ENCODE assay signal across 9 cellular contexts in the genomic region with DNA sequence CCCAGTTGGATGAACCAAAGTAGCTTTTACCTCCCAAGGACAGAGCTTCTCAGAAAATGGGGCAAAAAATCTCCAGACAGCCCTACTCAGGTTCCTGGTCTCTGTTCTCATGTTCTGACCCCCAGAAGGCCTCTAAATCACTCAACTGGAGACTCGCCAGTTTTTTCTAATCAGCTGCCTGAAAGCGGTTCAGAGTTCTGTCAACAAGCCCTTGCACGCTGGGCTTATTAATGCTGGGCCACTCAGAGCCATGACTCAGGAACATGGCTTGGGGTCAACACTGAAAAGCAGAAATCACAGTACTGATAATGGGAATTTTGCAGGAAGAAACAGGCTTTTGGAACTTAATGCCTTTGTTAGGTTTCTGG. TPM values are rescaled to one million over a fixed set of nuclear protein-coding genes. Genes with fewer than 3 reads are reported as not detected.
DNase-seq lines count a peak whose midpoint lies in the region; ATAC-seq and TF ChIP-seq lines count a peak whose summit lies in the region.
"Had no signal": no experiment of that assay in that cellular context is flagged by ENCODE, and none has a peak within 500 bp of the region (broad histone marks: within the 10 kb centered on the region; RNA-seq: fewer than 3 reads in every experiment).

No MANE protein-coding gene starts in this region.

- intact Hi-C loops in Calu3 (cut with micrococcal nuclease; ENCODE audit: unreplicated experiment) (no loop called here), breast epithelium (cut with DNase I; ENCODE audit: low total_unique reads) (no loop called here)
- intact Hi-C loops in naive thymus-derived CD4-positive, alpha-beta T cell (cut with micrococcal nuclease), result no loop called here

- H3K4me1 ChIP-seq in breast epithelium, result no peaks in the 10 kb centered on the region
- peaks cover 0 to 6% of the 10 kb centered on the region in 2 donors for H3K4me1 ChIP-seq in naive thymus-derived CD4-positive, alpha-beta T cell (ENCODE audit: control insufficient read depth in 2 of 2, insufficient read depth in 2 of 2, low read length in 2 of 2)

- CTCF ChIA-PET in Calu3 (lab: Charles Lee), result interaction anchor here (0.6 to 1.8 kb wide), 7 partner anchors 32 to 333 kb away, joined by 3 to 6 read pairs (median 5); no protein-coding TSS in a partner anchor
- CTCF ChIA-PET in naive thymus-derived CD4-positive, alpha-beta T cell (lab: Charles Lee), result interaction anchor here (0.6 to 6.2 kb wide), 15 partner anchors 8 to 1076 kb away, joined by 3 to 89 read pairs (median 3); no protein-coding TSS in a partner anchor

- H3K27me3 ChIP-seq in breast epithelium, result no peaks in the 10 kb centered on the region
- H3K27me3 ChIP-seq in naive thymus-derived CD4-positive, alpha-beta T cell (ENCODE audit: control insufficient read depth in 2 of 2, insufficient read depth in 2 of 2, low read length in 2 of 2), result no peaks in the 10 kb centered on the region

- no peak overlapping the region for H3K4me3 Mint-ChIP-seq in Calu3 (ENCODE audit: low read depth, unreplicated experiment)
- H3K4me3 Mint-ChIP-seq in mesothelial cell of epicardium, result no peak overlapping the region
- H3K4me3 Mint-ChIP-seq in naive thymus-derived CD4-positive, alpha-beta T cell, result no peak overlapping the region
- H3K4me3 Mint-ChIP-seq: activated naive CD8-positive, alpha-beta T cell had no signal

- TF ChIP-seq POLR2A in breast epithelium (IDR thresholded peaks at IDR 0.05), result no peak

- DNase-seq in Calu3 (peak; percentile 31), NCI-H1105 treated with DMSO at 0.1 percent for 48 hours (lab: John Stamatoyannopoulos, UW) (peak; percentile 87), breast epithelium (ENCODE audit: low spot score in 2 of 2) (peak in 1 of 2 donors; percentile 45), mesothelial cell of epicardium (ENCODE audit: low spot score in 2 of 2, unreplicated experiment in 2 of 2) (no peak)
- no peak for DNase-seq in naive thymus-derived CD4-positive, alpha-beta T cell

- peak overlapping the region; percentile 61 to 77 for H3K27ac ChIP-seq in breast epithelium
- no peak overlapping the region for H3K27ac ChIP-seq in naive thymus-derived CD4-positive, alpha-beta T cell (ENCODE audit: low read depth, low read length)

- H3K36me3 Mint-ChIP-seq in Calu3 (ENCODE audit: insufficient read depth, unreplicated experiment) (peaks cover 21% of the 10 kb centered on the region), mesothelial cell of epicardium (peaks cover 5% of the 10 kb centered on the region)
- H3K36me3 Mint-ChIP-seq in naive thymus-derived CD4-positive, alpha-beta T cell, result peaks cover 0 to 20% (median 8%) of the 10 kb centered on the region in 5 donors

- H3K4me1 Mint-ChIP-seq in Calu3 (ENCODE audit: low read depth, unreplicated experiment) (no peaks in the 10 kb centered on the region), mesothelial cell of epicardium (peaks cover 16% of the 10 kb centered on the region)
- H3K4me1 Mint-ChIP-seq in naive thymus-derived CD4-positive, alpha-beta T cell, result peaks cover 4 to 6% (median 5%) of the 10 kb centered on the region in 7 donors

- H3K27ac Mint-ChIP-seq in Calu3 (ENCODE audit: unreplicated experiment) (peak overlapping the region; percentile 42), mesothelial cell of epicardium (peak overlapping the region; percentile 90)
- peak overlapping the region in 2 of 9 donors; percentile 26 to 60 for H3K27ac Mint-ChIP-seq in naive thymus-derived CD4-positive, alpha-beta T cell

- ATAC-seq in GM19035 (IDR thresholded peaks at IDR 0.05; ENCODE audit: unreplicated experiment) (no peak), GM18870 (IDR thresholded peaks at IDR 0.05; ENCODE audit: unreplicated experiment) (no peak), GM21737 (IDR thresholded peaks at IDR 0.05; ENCODE audit: unreplicated experiment) (no peak)
- no peak for ATAC-seq in naive thymus-derived CD4-positive, alpha-beta T cell

- H3K9me3 Mint-ChIP-seq in Calu3 (ENCODE audit: low read depth, unreplicated experiment) (no peaks in the 10 kb centered on the region), mesothelial cell of epicardium (no peaks in the 10 kb centered on the region)
- H3K9me3 Mint-ChIP-seq in naive thymus-derived CD4-positive, alpha-beta T cell, result peaks cover 0 to 2% (median 0%) of the 10 kb centered on the region in 11 donors

- H3K9me3 ChIP-seq in breast epithelium, result no peaks in the 10 kb centered on the region
- no peaks in the 10 kb centered on the region for H3K9me3 ChIP-seq in naive thymus-derived CD4-positive, alpha-beta T cell (ENCODE audit: control insufficient read depth in 2 of 3, low read length in 3 of 3)

- H3K27me3 Mint-ChIP-seq in Calu3 (ENCODE audit: unreplicated experiment) (no peaks in the 10 kb centered on the region), mesothelial cell of epicardium (ENCODE audit: low read depth) (no peaks in the 10 kb centered on the region)
- peaks cover 0 to 8% (median 0%) of the 10 kb centered on the region in 5 donors for H3K27me3 Mint-ChIP-seq in naive thymus-derived CD4-positive, alpha-beta T cell
- H3K27me3 Mint-ChIP-seq: activated naive CD8-positive, alpha-beta T cell had no signal

- no peak overlapping the region for H3K4me3 ChIP-seq in breast epithelium
- no peak overlapping the region for H3K4me3 ChIP-seq in naive thymus-derived CD4-positive, alpha-beta T cell (ENCODE audit: low read length)

- no peaks in the 10 kb centered on the region for H3K36me3 ChIP-seq in breast epithelium
- no peaks in the 10 kb centered on the region for H3K36me3 ChIP-seq in naive thymus-derived CD4-positive, alpha-beta T cell (ENCODE audit: control insufficient read depth in 2 of 3, insufficient read depth in 3 of 3, low read length in 3 of 3)

- no TSS peak for BruUV-seq in Calu3 (replicated peaks; lab: Mats Ljungman, UMichigan)

- TF ChIP-seq CTCF in Calu3 (IDR thresholded peaks at IDR 0.05; ENCODE audit: unreplicated experiment) (no peak), breast epithelium (IDR thresholded peaks at IDR 0.05) (no peak), mesothelial cell of epicardium (IDR thresholded peaks at IDR 0.05; ENCODE audit: unreplicated experiment) (no peak)

- POLR2A ChIA-PET in naive thymus-derived CD4-positive, alpha-beta T cell (lab: Charles Lee), result interaction anchor here (0.9 kb wide), 1 partner anchor 73 kb away, joined by 3 read pairs; no protein-coding TSS in a partner anchor

RNA-seq across cellular contexts. Expression of gene ECHDC3, which starts 15.3 kb away (rescaled TPM):
- 24.7 and 28.5 TPM in 2 replicates for total RNA-seq in Calu3 (2022)
- 100 to 1,000 TPM in 2 of 3 donors, 10 to 100 TPM in 1; 62.6 to 256 (median 132) TPM for total RNA-seq in breast epithelium
- 5.1 to 8.6 TPM (median 5.7 TPM) in 3 replicates for total RNA-seq in mesothelial cell of epicardium
- 1 to 10 TPM in 1 of 5 experiments, under 1 TPM in 1, not detected in 3; 0.74 to 2.5 TPM for total RNA-seq in naive thymus-derived CD4-positive, alpha-beta T cell
- polyA plus RNA-seq in naive thymus-derived CD4-positive, alpha-beta T cell, result under 1 TPM; 0.36 to 0.39 TPM

Comparison
In these comparisons a context has a peak if more than half of its experiments do, and no peak if none do; other contexts are left out.
1. DNase-seq: peak in Calu3 (single experiment) and NCI-H1105 treated with DMSO at 0.1 percent for 48 hours (single experiment); none in mesothelial cell of epicardium (0 of 2) and naive thymus-derived CD4-positive, alpha-beta T cell (0 of 9).